ENCODE assay signal across 8 cellular contexts in the genomic region with DNA sequence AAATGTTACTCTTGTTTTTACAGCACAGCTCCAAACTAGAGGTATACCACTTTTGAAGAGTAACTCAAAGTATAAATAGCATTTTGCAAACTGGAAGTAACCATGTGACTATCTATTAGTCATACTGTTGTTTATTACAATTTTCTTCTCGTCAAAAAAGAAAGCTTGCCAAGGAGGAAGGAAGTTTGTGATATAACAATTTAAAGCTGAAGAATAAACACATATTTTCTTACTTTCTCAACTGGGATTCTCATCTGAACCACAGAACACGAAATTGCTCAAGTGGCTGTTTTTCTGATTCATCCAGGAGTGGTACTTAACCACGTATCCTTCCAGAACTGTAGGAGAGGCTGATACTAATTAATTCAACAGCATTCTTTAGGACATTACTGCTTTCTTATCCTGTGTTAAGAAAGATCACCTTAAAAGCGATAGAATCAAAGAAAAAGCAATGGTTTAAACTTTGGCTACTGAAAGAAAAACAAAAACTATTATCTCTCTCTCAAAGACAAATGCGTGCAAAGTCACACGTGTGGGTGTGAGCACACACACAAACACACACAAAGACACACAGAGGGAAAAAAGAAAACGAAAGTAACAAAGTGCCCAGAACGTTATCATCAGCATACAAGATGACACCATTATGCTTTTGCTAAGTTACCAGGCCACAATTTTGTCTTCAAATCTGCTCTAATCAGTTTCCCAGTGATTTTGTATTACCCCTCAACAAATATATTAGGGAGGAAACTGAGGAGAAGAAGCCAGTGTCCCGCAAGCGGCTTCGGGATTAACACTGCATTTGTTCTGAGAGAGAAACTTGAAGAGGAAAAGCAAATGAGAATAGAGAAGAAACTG. TPM values are rescaled to one million over a fixed set of nuclear protein-coding genes. Genes with fewer than 3 reads are reported as not detected.
DNase-seq lines count a peak whose midpoint lies in the region; ATAC-seq and TF ChIP-seq lines count a peak whose summit lies in the region.

TSS of gene CLEC2B (minus strand) at position 48 of the 855 bp plus-strand sequence.

- peak within 1 kb of the TSS; percentile 7; the same call in 1 of the 2 replicates for H3K9ac ChIP-seq in PC-3 (ENCODE audit: low read length)

- no peaks in the 10 kb centered on the region for H3K79me2 ChIP-seq in PC-3 (ENCODE audit: low read length)

- DNase-seq in Caki2 (ENCODE audit: low read depth) (peak; percentile 76), H4 (ENCODE audit: low spot score) (peak; percentile 92), PC-3 (peak; percentile 69), caudate nucleus (lab: John Stamatoyannopoulos, UW) (no peak), lower leg skin (ENCODE audit: low spot score in 2 of 2) (no peak), suprapubic skin (ENCODE audit: low spot score in 2 of 2) (no peak), NCI-H146 treated with DMSO at 0.1 percent for 48 hours (lab: John Stamatoyannopoulos, UW; ENCODE audit: unreplicated experiment) (no peak), putamen (ENCODE audit: low spot score) (no peak)

- CTCF ChIA-PET in PC-3 (lab: Charles Lee): no interaction called here

- no peaks in the 10 kb centered on the region for H3F3A ChIP-seq in PC-3 (ENCODE audit: low read length, unreplicated experiment)

- intact Hi-C loops in PC-3 (cut with micrococcal nuclease) (no loop called here), lower leg skin (cut with DNase I; ENCODE audit: low total_unique reads) (loop anchor here (5.0 kb wide), 1 partner anchor 58 kb away; no protein-coding TSS in a partner anchor)

- H3K36me3 ChIP-seq in PC-3 (ENCODE audit: low read depth, low read length) (no peaks in the 10 kb centered on the region), suprapubic skin (no peaks in the 10 kb centered on the region)

- H3K9me3 ChIP-seq in PC-3 (ENCODE audit: low read length) (no peaks in the 10 kb centered on the region), suprapubic skin (no peaks in the 10 kb centered on the region)

- H3K27me3 ChIP-seq in PC-3 (ENCODE audit: low read length) (no peaks in the 10 kb centered on the region; the same call in 1 of the 2 replicates), suprapubic skin (no peaks in the 10 kb centered on the region)

- H3K4me1 ChIP-seq in PC-3 (ENCODE audit: insufficient read depth, low read length) (peaks cover 13% of the 10 kb centered on the region; the same call in 1 of the 2 replicates), suprapubic skin (peaks cover 30% of the 10 kb centered on the region)

- H2AFZ ChIP-seq in PC-3 (ENCODE audit: low read length): peak within 1 kb of the TSS; percentile 65

- TF ChIP-seq POLR2A in lower leg skin (IDR thresholded peaks at IDR 0.05) (peak in 1 of 2 donors; percentile 10), suprapubic skin (IDR thresholded peaks at IDR 0.05) (peak in 1 of 2 donors; percentile 56)

- H3K4me3 ChIP-seq in PC-3 (ENCODE audit: low read length) (peak within 1 kb of the TSS; percentile 70), lower leg skin (ENCODE audit: low read depth, poor library complexity, severe bottlenecking) (peak within 1 kb of the TSS; percentile 14), suprapubic skin (peak within 1 kb of the TSS; percentile 48)

- peak; percentile 82 for ATAC-seq in PC-3

- TF ChIP-seq EP300 in suprapubic skin (IDR thresholded peaks at IDR 0.05): no peak

- H3K4me2 ChIP-seq in PC-3 (ENCODE audit: low read length): peak within 1 kb of the TSS; percentile 95

- H3K27ac ChIP-seq in PC-3 (ENCODE audit: low read length) (no peak within 1 kb of the TSS), caudate nucleus (ENCODE audit: low read depth, low read length) (peak within 1 kb of the TSS; percentile 63), suprapubic skin (peak within 1 kb of the TSS; percentile 94)

- no TSS peak for BruUV-seq in PC-3 (replicated peaks; lab: Mats Ljungman, UMichigan)

- TF ChIP-seq CTCF in PC-3 (conservative IDR thresholded peaks at IDR 0.05; ENCODE audit: low read depth, low read length): no peak
- no peak for TF ChIP-seq CTCF in lower leg skin (IDR thresholded peaks at IDR 0.05)
- TF ChIP-seq CTCF in suprapubic skin (IDR thresholded peaks at IDR 0.05): no peak

- WGBS in lower leg skin, 2 donors: 6 to 8% methylated on average over 11 of the region's 11 CpGs
- 8% methylated on average over 11 of the region's 11 CpGs for WGBS in suprapubic skin

- no peaks in the 10 kb centered on the region for H3K9me2 ChIP-seq in PC-3 (replicated peaks; ENCODE audit: low read length)

- in situ Hi-C loops in Caki2 (cut with HindIII; ENCODE audit: low pct_unique_long_range_greater_than_20kb, low sequenced_read_pairs): no loop called here

- no peaks in the 10 kb centered on the region for H4K20me1 ChIP-seq in PC-3 (ENCODE audit: low read length)

- POLR2A ChIA-PET in PC-3 (lab: Charles Lee; ENCODE audit: unreplicated experiment): interaction anchor here (0.5 kb wide), 1 partner anchor 179 kb away, joined by 4 read pairs; no protein-coding TSS in a partner anchor

RNA-seq across cellular contexts. Expression of gene CLEC2B, which starts in this region (rescaled TPM):
- 4.7 and 11.5 TPM in 2 replicates for total RNA-seq in Caki2 (2014; rRNA removed; shearing (Covaris generic); ENCODE audit: low replicate concordance)
- 32.7 and 68.8 TPM in 2 replicates for total RNA-seq in H4 (2014; rRNA removed; shearing (Covaris generic))
- total RNA-seq in PC-3 (2014; rRNA removed) (not detected in 2 replicates), lower leg skin (10 to 100 TPM; 52.3 to 90.6 (median 81.9) TPM), suprapubic skin (10 to 100 TPM; 41.9 to 81.2 (median 53.5) TPM)

Comparison
In these comparisons a context has a peak if more than half of its experiments do, and no peak if none do; other contexts are left out.
1. Peak in DNase-seq, ATAC-seq, H3K4me3 ChIP-seq, H3K9ac ChIP-seq and H3K4me2 ChIP-seq in PC-3; RNA of the gene not detected or under 1 TPM.
2. DNase-seq: peak in Caki2 (single experiment) and H4 (single experiment); none in caudate nucleus (0 of 61), lower leg skin (0 of 2), suprapubic skin (0 of 2), NCI-H146 treated with DMSO at 0.1 percent for 48 hours (single experiment) and putamen (single experiment).
3. H3K4me3 ChIP-seq: peak in every context shown above with its lines; median percentile 70 in PC-3; 48 in suprapubic skin; 14 in lower leg skin.